In the genomic region with DNA sequence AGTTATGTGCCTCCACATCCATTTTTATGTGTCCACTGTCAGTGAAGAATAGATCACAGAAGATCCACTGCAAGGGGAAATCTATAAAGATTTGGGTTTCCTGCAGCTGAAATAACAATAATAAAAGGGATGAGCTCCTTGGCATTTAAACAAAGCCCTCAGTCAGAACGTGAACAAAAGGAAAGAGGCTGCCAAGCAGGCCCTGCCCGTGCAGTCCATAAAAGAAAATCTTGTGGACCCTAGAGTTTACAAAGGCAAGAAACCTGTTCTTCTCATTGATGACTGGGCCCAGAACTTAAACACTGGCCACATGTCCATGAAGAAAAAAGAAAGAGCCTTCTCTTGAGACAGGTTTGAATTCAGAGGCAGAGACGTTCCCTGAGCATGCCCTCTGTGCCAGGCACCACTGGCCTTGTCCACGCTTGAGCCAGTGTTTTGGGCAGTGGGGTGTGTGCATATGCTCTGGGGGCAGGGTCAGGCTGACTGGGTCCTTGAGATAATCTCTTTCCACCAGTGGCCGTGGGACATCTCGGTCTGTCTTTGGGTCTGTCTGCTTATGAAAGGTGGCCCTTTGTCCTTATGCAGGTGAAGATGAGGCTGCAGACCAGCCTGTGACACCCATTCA, we compare ENCODE assay signal across 14 cellular contexts.
"Had no signal": no experiment of that assay in that cellular context is flagged by ENCODE, and none has a peak within 500 bp of the region (broad histone marks: within the 10 kb centered on the region; RNA-seq: fewer than 3 reads in every experiment).

No MANE protein-coding gene starts in this region.

- H3K4me3 Mint-ChIP-seq: activated B cell treated with CpG ODN at 0.5 μM for 24 hours; activated CD4-positive, alpha-beta memory T cell treated with anti-CD3 and anti-CD28 coated beads for 36 hours; activated naive CD8-positive, alpha-beta T cell; naive thymus-derived CD4-positive, alpha-beta T cell; neural progenitor cell; stimulated activated memory B cell treated with anti-CD40 and anti-IgM and Interleukin-4, amounts not matched to agents 10 μg/mL and 1 μg/mL and 100 μg/mL, for 72 hours; T-helper 2 cell treated with Interferon-gamma antibody and Interleukin-4, amounts not matched to agents 5 μg/mL and 100 μg/mL, for 36 hours had no signal

- H3K27me3 ChIP-seq: heart left ventricle, neural progenitor cell, spleen, tibial nerve had no signal

- H3K27ac Mint-ChIP-seq: activated B cell treated with CpG ODN at 0.5 μM for 24 hours; activated CD4-positive, alpha-beta memory T cell treated with anti-CD3 and anti-CD28 coated beads for 36 hours; activated naive CD8-positive, alpha-beta T cell; neural progenitor cell; stimulated activated memory B cell treated with anti-CD40 and anti-IgM and Interleukin-4, amounts not matched to agents 10 μg/mL and 1 μg/mL and 100 μg/mL, for 72 hours; T-helper 2 cell treated with Interferon-gamma antibody and Interleukin-4, amounts not matched to agents 5 μg/mL and 100 μg/mL, for 36 hours had no signal

- H3K27ac ChIP-seq: heart left ventricle, neural progenitor cell, spleen had no signal

- H3K4me3 ChIP-seq: heart left ventricle, neural progenitor cell, spleen, tibial nerve had no signal

- H3K9me3 Mint-ChIP-seq: activated B cell treated with CpG ODN at 0.5 μM for 24 hours; activated CD4-positive, alpha-beta memory T cell treated with anti-CD3 and anti-CD28 coated beads for 36 hours; naive thymus-derived CD4-positive, alpha-beta T cell; neural progenitor cell; stimulated activated memory B cell treated with anti-CD40 and anti-IgM and Interleukin-4, amounts not matched to agents 10 μg/mL and 1 μg/mL and 100 μg/mL, for 72 hours; T-helper 2 cell treated with Interferon-gamma antibody and Interleukin-4, amounts not matched to agents 5 μg/mL and 100 μg/mL, for 36 hours had no signal

- H3K36me3 Mint-ChIP-seq: activated CD4-positive, alpha-beta memory T cell treated with anti-CD3 and anti-CD28 coated beads for 36 hours; neural progenitor cell; stimulated activated memory B cell treated with anti-CD40 and anti-IgM and Interleukin-4, amounts not matched to agents 10 μg/mL and 1 μg/mL and 100 μg/mL, for 72 hours had no signal

- H3K27me3 Mint-ChIP-seq: activated B cell treated with CpG ODN at 0.5 μM for 24 hours; activated CD4-positive, alpha-beta memory T cell treated with anti-CD3 and anti-CD28 coated beads for 36 hours; activated naive CD8-positive, alpha-beta T cell; naive thymus-derived CD4-positive, alpha-beta T cell; stimulated activated memory B cell treated with anti-CD40 and anti-IgM and Interleukin-4, amounts not matched to agents 10 μg/mL and 1 μg/mL and 100 μg/mL, for 72 hours had no signal

- H3K36me3 ChIP-seq: heart left ventricle, neural progenitor cell, spleen, tibial nerve had no signal

- H3K4me1 Mint-ChIP-seq: stimulated activated memory B cell treated with anti-CD40 and anti-IgM and Interleukin-4, amounts not matched to agents 10 μg/mL and 1 μg/mL and 100 μg/mL, for 72 hours had no signal

- DNase-seq: activated B cell treated with CpG ODN at 0.5 μM for 24 hours; activated CD4-positive, alpha-beta memory T cell treated with anti-CD3 and anti-CD28 coated beads for 36 hours; activated CD4-positive, alpha-beta T cell treated with anti-CD3 and anti-CD28 coated beads for 4 hours; erythroblast; heart left ventricle; mesenchymal stem cell; naive thymus-derived CD4-positive, alpha-beta T cell; spleen; stimulated activated CD4-positive, alpha-beta T cell treated with anti-CD3 and anti-CD28 coated beads, Interleukin-4, amount 100 ng/mL, for 4 hours had no signal

- H3K9me3 ChIP-seq: heart left ventricle, spleen, tibial nerve had no signal
